In the genomic region with DNA sequence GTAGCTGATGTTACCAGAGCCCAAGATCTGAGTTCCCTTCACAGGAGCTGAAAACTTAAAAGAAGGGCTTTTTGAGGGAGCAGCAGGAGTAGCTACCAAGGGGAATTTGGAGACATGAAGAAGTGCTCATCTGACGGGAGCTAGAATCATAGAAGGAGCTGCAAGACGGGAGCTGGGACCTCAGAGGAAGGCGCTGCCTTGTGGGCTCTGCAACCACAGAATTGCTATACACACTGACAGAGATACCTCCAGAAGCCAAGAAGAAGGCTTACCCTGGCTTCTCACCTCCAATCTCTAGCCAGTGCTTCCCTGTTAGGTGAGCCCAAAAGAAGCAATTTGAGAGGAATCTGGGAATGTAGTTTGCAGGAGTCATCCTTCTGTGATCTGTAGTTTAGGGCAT, we compare ENCODE assay signal across 39 cellular contexts. TPM values are rescaled to one million over a fixed set of nuclear protein-coding genes. Genes with fewer than 3 reads are reported as not detected.
"Had no signal": no experiment of that assay in that cellular context is flagged by ENCODE, and none has a peak within 500 bp of the region (broad histone marks: within the 10 kb centered on the region; RNA-seq: fewer than 3 reads in every experiment).

No MANE protein-coding gene starts in this region.

- H3K36me3 ChIP-seq: adrenal gland, brain microvascular endothelial cell, breast epithelium, cardiac muscle cell had no signal

- H3K27ac ChIP-seq: adrenal gland, body of pancreas, brain microvascular endothelial cell, breast epithelium, cardiac muscle cell had no signal

- ATAC-seq: activated naive CD4-positive, alpha-beta T cell treated with anti-CD3 and anti-CD28 coated beads, Interleukin-2, amount 50 U/mL, for 72 hours; activated naive CD8-positive, alpha-beta T cell treated with anti-CD3 and anti-CD28 coated beads, Interleukin-2, amount 50 U/mL, for 24 hours; activated T-cell treated with anti-CD3 and anti-CD28 coated beads, Interleukin-2, amount 50 U/mL, for 4 hours; activated T-cell treated with anti-CD3 and anti-CD28 coated beads, Interleukin-2, amount 50 U/mL, for 72 hours; activated T-helper 17 cell treated with anti-CD3 and anti-CD28 coated beads, Interleukin-2, amount 50 U/mL, for 72 hours; body of pancreas had no signal

- FAIRE-seq: bronchial epithelial cell had no signal

- H3K4me3 ChIP-seq: adrenal gland, body of pancreas, breast epithelium, cardiac muscle cell had no signal

- H3K9me3 ChIP-seq: adrenal gland, body of pancreas had no signal

- H3K27me3 ChIP-seq: adrenal gland, body of pancreas, brain microvascular endothelial cell, cardiac muscle cell had no signal

- H3K4me1 ChIP-seq: adrenal gland, body of pancreas, breast epithelium had no signal

- DNase-seq: activated effector memory CD4-positive, alpha-beta T cell treated with anti-CD3 and anti-CD28 coated beads, Interleukin-2, amount 50 U/mL, for 16 hours; activated effector memory CD4-positive, alpha-beta T cell treated with Interleukin-2 at 50 U/mL for 16 hours; activated gamma-delta T cell; activated gamma-delta T cell treated with Interleukin-2 at 50 U/mL for 16 hours; activated naive CD4-positive, alpha-beta T cell; activated naive CD4-positive, alpha-beta T cell treated with anti-CD3 and anti-CD28 coated beads for 36 hours; activated naive CD4-positive, alpha-beta T cell treated with anti-CD3 and anti-CD28 coated beads, Interleukin-2, amount 10 ng/mL, durations not matched to agents 7 days and 5 days; activated naive CD4-positive, alpha-beta T cell treated with anti-CD3 and anti-CD28 coated beads, Interleukin-2, amount 50 U/mL, for 16 hours; activated naive CD4-positive, alpha-beta T cell treated with Interleukin-2 at 50 U/mL for 16 hours; activated naive CD8-positive, alpha-beta T cell treated with anti-CD3 and anti-CD28 coated beads for 36 hours; activated naive CD8-positive, alpha-beta T cell treated with anti-CD3 and anti-CD28 coated beads, Interleukin-2, amount 10 ng/mL, durations not matched to agents 7 days and 5 days; activated naive CD8-positive, alpha-beta T cell treated with anti-CD3 and anti-CD28 coated beads, Interleukin-2, amount 50 U/mL, for 24 hours; activated T-cell treated with anti-CD3 and anti-CD28 coated beads for 4 hours; activated T-cell treated with anti-CD3 and anti-CD28 coated beads, Interleukin-2, amount 50 U/mL, for 1 hour; activated T-cell treated with anti-CD3 and anti-CD28 coated beads, Interleukin-2, amount 50 U/mL, for 24 hours; activated T-cell treated with anti-CD3 and anti-CD28 coated beads, Interleukin-2, amount 50 U/mL, for 4 hours; activated T-cell treated with anti-CD3 and anti-CD28 coated beads, Interleukin-2, amount 50 U/mL, for 48 hours; activated T-cell treated with anti-CD3 and anti-CD28 coated beads, Interleukin-2, amount 50 U/mL, for 72 hours; adrenal gland; amygdala; anterior cingulate cortex; aorta; body of pancreas; brain microvascular endothelial cell; caudate nucleus; central memory CD4-positive, alpha-beta T cell; cerebellar nuclear complex had no signal

RNA-seq across cellular contexts. Expression of a gene that starts 35.9 kb away (rescaled TPM):
- total RNA-seq: activated naive CD4-positive, alpha-beta T cell treated with anti-CD3 and anti-CD28 coated beads for 36 hours; activated naive CD4-positive, alpha-beta T cell treated with anti-CD3 and anti-CD28 coated beads, Interleukin-2, amount 50 U/mL, for 72 hours; activated naive CD8-positive, alpha-beta T cell treated with anti-CD3 and anti-CD28 coated beads for 36 hours; activated naive CD8-positive, alpha-beta T cell treated with anti-CD3 and anti-CD28 coated beads, Interleukin-2, amount 10 ng/mL, durations not matched to agents 7 days and 5 days; activated T-cell treated with anti-CD3 and anti-CD28 coated beads, Interleukin-2, amount 50 U/mL, for 4 hours; activated T-cell treated with anti-CD3 and anti-CD28 coated beads, Interleukin-2, amount 50 U/mL, for 72 hours; activated T-helper 1 cell treated with anti-CD3 and anti-CD28 coated beads, Interleukin-12 subunit alpha, Interleukin-12 subunit beta, Interleukin-2, Interleukin-4 antibody, amounts not matched to agents 30 ng/mL and 10 ng/mL and 1 ng/mL, durations not matched to agents 14 hours and 24 hours and 36 hours; activated T-helper 17 cell treated with anti-CD3 and anti-CD28 coated beads, Interleukin-2, amount 50 U/mL, for 72 hours; activated T-helper 2 cell treated with anti-CD3 and anti-CD28 coated beads, Interferon-gamma antibody, Interleukin-2, Interleukin-4, amounts not matched to agents 10 μg/mL and 5 μg/mL and 100 μg/mL, durations not matched to agents 14 hours and 24 hours and 36 hours; adrenal gland; aorta; astrocyte; body of pancreas; breast epithelium; bronchial epithelial cell; cardiac muscle cell; cardiac septum; cerebellum; chondrocyte had no signal
- polyA plus RNA-seq: adipose tissue, adrenal gland, aorta, cardiac muscle cell had no signal
